9 cellular contexts compared by ENCODE assay signal in genomic region chr6:154868143-154868594, GRCh38.
A peak's percentile ranks its signal among the peaks of the same experiment; 100 is the strongest.
DNase-seq lines count a peak whose midpoint lies in the region; ATAC-seq and TF ChIP-seq lines count a peak whose summit lies in the region.
"Had no signal": no experiment of that assay in that cellular context is flagged by ENCODE, and none has a peak within 500 bp of the region (broad histone marks: within the 10 kb centered on the region; RNA-seq: fewer than 3 reads in every experiment).

No MANE protein-coding gene starts in this region.

- no peaks in the 10 kb centered on the region for H3K9me3 Mint-ChIP-seq in activated naive CD4-positive, alpha-beta T cell treated with anti-CD3 and anti-CD28 coated beads, Interleukin-2, amount 50 U/mL, for 72 hours
- H3K9me3 Mint-ChIP-seq: central memory CD8-positive, alpha-beta T cell had no signal

- peak; percentile 54 to 84 for ATAC-seq in activated naive CD4-positive, alpha-beta T cell treated with anti-CD3 and anti-CD28 coated beads, Interleukin-2, amount 50 U/mL, for 72 hours
- no peak for ATAC-seq in GM21528 (IDR thresholded peaks at IDR 0.05; ENCODE audit: low FRiP score, unreplicated experiment)

- intact Hi-C loops in thyroid gland (cut with DNase I): no loop called here

- peak; percentile 44 to 80 (median 70) for TF ChIP-seq CTCF in thyroid gland (IDR thresholded peaks at IDR 0.05)

- H3K4me1 ChIP-seq in adipocyte (ENCODE audit: control insufficient read depth, insufficient read depth, low read length) (peaks cover 3% of the 10 kb centered on the region), thyroid gland (peaks cover 34 to 36% of the 10 kb centered on the region in 2 donors)

- no peak overlapping the region for H3K4me3 ChIP-seq in adipocyte (ENCODE audit: low read length)
- H3K4me3 ChIP-seq in thyroid gland (replicated peaks in 1 of 3): no peak overlapping the region

- H3K36me3 Mint-ChIP-seq in activated naive CD4-positive, alpha-beta T cell treated with anti-CD3 and anti-CD28 coated beads, Interleukin-2, amount 50 U/mL, for 72 hours: no peaks in the 10 kb centered on the region

- H3K9me3 ChIP-seq in adipocyte (ENCODE audit: control insufficient read depth, low read length) (no peaks in the 10 kb centered on the region), thyroid gland (no peaks in the 10 kb centered on the region)

- no peak overlapping the region for H3K27ac ChIP-seq in thyroid gland

- no peaks in the 10 kb centered on the region for H3K27me3 ChIP-seq in adipocyte (replicated peaks; ENCODE audit: control insufficient read depth, insufficient read depth, low read length)
- H3K27me3 ChIP-seq in thyroid gland: no peaks in the 10 kb centered on the region

- H3K27ac Mint-ChIP-seq in activated naive CD4-positive, alpha-beta T cell treated with anti-CD3 and anti-CD28 coated beads, Interleukin-2, amount 50 U/mL, for 72 hours: no peak overlapping the region

- WGBS in thyroid gland, 2 donors: 51% methylated on average over 6 of the region's 6 CpGs

- no peak for DNase-seq in activated naive CD4-positive, alpha-beta T cell treated with anti-CD3 and anti-CD28 coated beads, Interleukin-2, amount 50 U/mL, for 72 hours (ENCODE audit: low spot score in 2 of 2)
- no peak for DNase-seq in activated naive CD4-positive, alpha-beta T cell (lab: John Stamatoyannopoulos, UW)
- DNase-seq in NCI-H1417 (lab: John Stamatoyannopoulos, UW): peak; percentile 32 to 82 (median 32)
- peak; percentile 76 for DNase-seq in adipocyte (ENCODE audit: low read depth)
- peak; percentile 45 for DNase-seq in iPS-NIHi11 (ENCODE audit: low spot score)
- DNase-seq in thyroid gland: no peak
- no peak for DNase-seq in GM19238 (ENCODE audit: insufficient read length, low spot score)

- H3K36me3 ChIP-seq in adipocyte (ENCODE audit: control insufficient read depth, insufficient read depth, low read length, severe bottlenecking) (no peaks in the 10 kb centered on the region), thyroid gland (no peaks in the 10 kb centered on the region)

- no peak for TF ChIP-seq POLR2A in thyroid gland (IDR thresholded peaks at IDR 0.05)

- H3K9ac ChIP-seq in adipocyte (ENCODE audit: low read length): no peak overlapping the region

Comparison
In these comparisons a context has a peak if more than half of its experiments do, and no peak if none do; other contexts are left out.
1. DNase-seq: peak in NCI-H1417 (3 of 3), adipocyte (single experiment) and iPS-NIHi11 (single experiment); none in activated naive CD4-positive, alpha-beta T cell treated with anti-CD3 and anti-CD28 coated beads, Interleukin-2, amount 50 U/mL, for 72 hours (0 of 2), activated naive CD4-positive, alpha-beta T cell (0 of 4), thyroid gland (0 of 2) and GM19238 (single experiment).